Comparison of ENCODE assay signal across 8 cellular contexts in genomic region chr19:1469936-1470863, GRCh38. TPM values are rescaled to one million over a fixed set of nuclear protein-coding genes. Genes with fewer than 3 reads are reported as not detected.
A peak's percentile ranks its signal among the peaks of the same experiment; 100 is the strongest.
DNase-seq lines count a peak whose midpoint lies in the region; ATAC-seq and TF ChIP-seq lines count a peak whose summit lies in the region.

No MANE protein-coding gene starts in this region.

- DNase-seq in CD1c-positive myeloid dendritic cell (ENCODE audit: extremely low spot score) (peak; percentile 25), NCI-H1105 treated with DMSO at 0.1 percent for 48 hours (lab: John Stamatoyannopoulos, UW) (peak; percentile 81), nephron progenitor cell (peak; percentile 76), SKM-1 (lab: John Stamatoyannopoulos, UW; ENCODE audit: unreplicated experiment) (no peak)
- DNase-seq in activated CD4-positive, alpha-beta T cell treated with anti-CD3 and anti-CD28 coated beads, Interleukin-2, amount 10 ng/mL, durations not matched to agents 7 days and 5 days = peak; percentile 77
- DNase-seq in effector CD8-positive, alpha-beta T cell (lab: John Stamatoyannopoulos, UW) = peak; percentile 43

- no peaks in the 10 kb centered on the region for H3K9me3 ChIP-seq in subcutaneous abdominal adipose tissue (ENCODE audit: control insufficient read depth in 5 of 5, low read length in 5 of 5)

- H3K4me3 Mint-ChIP-seq in activated CD4-positive, alpha-beta T cell treated with anti-CD3 and anti-CD28 coated beads, Interleukin-2, amount 10 ng/mL, durations not matched to agents 7 days and 5 days = peak overlapping the region; percentile 44
- H3K4me3 Mint-ChIP-seq in nephron progenitor cell = peak overlapping the region; percentile 60

- ATAC-seq in GM21737 (IDR thresholded peaks at IDR 0.05; ENCODE audit: unreplicated experiment) = no peak

- H3K27ac ChIP-seq in subcutaneous abdominal adipose tissue (ENCODE audit: low read depth, low read length) = no peak overlapping the region

- peak overlapping the region in 3 of 5 donors; percentile 41 to 43 (median 42) for H3K9ac ChIP-seq in subcutaneous abdominal adipose tissue (ENCODE audit: low read length in 5 of 5)

- POLR2A ChIA-PET in activated CD4-positive, alpha-beta T cell treated with anti-CD3 and anti-CD28 coated beads, Interleukin-2, amount 10 ng/mL, durations not matched to agents 7 days and 5 days (lab: Charles Lee) = no interaction called here

- H3K36me3 Mint-ChIP-seq in activated CD4-positive, alpha-beta T cell treated with anti-CD3 and anti-CD28 coated beads, Interleukin-2, amount 10 ng/mL, durations not matched to agents 7 days and 5 days (ENCODE audit: low read depth) = no peaks in the 10 kb centered on the region
- no peaks in the 10 kb centered on the region for H3K36me3 Mint-ChIP-seq in nephron progenitor cell (ENCODE audit: low read depth)

- peak overlapping the region in 4 of 5 donors; percentile 44 to 59 (median 50) for H3K4me3 ChIP-seq in subcutaneous abdominal adipose tissue (ENCODE audit: low read depth in 1 of 5, low read length in 5 of 5)

- H3K9me3 Mint-ChIP-seq in activated CD4-positive, alpha-beta T cell treated with anti-CD3 and anti-CD28 coated beads, Interleukin-2, amount 10 ng/mL, durations not matched to agents 7 days and 5 days = no peaks in the 10 kb centered on the region
- H3K9me3 Mint-ChIP-seq in nephron progenitor cell = no peaks in the 10 kb centered on the region

- H3K4me1 Mint-ChIP-seq in activated CD4-positive, alpha-beta T cell treated with anti-CD3 and anti-CD28 coated beads, Interleukin-2, amount 10 ng/mL, durations not matched to agents 7 days and 5 days = peaks cover 13% of the 10 kb centered on the region
- peaks cover 7% of the 10 kb centered on the region for H3K4me1 Mint-ChIP-seq in nephron progenitor cell

- CTCF ChIA-PET in activated CD4-positive, alpha-beta T cell treated with anti-CD3 and anti-CD28 coated beads, Interleukin-2, amount 10 ng/mL, durations not matched to agents 7 days and 5 days (lab: Charles Lee) = interaction anchor here (1.5 kb wide), 1 partner anchor 15 kb away, joined by 6 read pairs; no protein-coding TSS in a partner anchor

- peaks cover 54 to 74% (median 70%) of the 10 kb centered on the region in 5 donors for H3K27me3 ChIP-seq in subcutaneous abdominal adipose tissue (ENCODE audit: control insufficient read depth in 5 of 5, insufficient read depth in 4 of 5, low read length in 5 of 5)

- peaks cover 0 to 81% (median 60%) of the 10 kb centered on the region in 5 donors for H3K4me1 ChIP-seq in subcutaneous abdominal adipose tissue (ENCODE audit: control insufficient read depth in 5 of 5, insufficient read depth in 5 of 5, low read length in 5 of 5)

- H3K36me3 ChIP-seq in subcutaneous abdominal adipose tissue (ENCODE audit: control insufficient read depth in 5 of 5, insufficient read depth in 5 of 5, low read length in 5 of 5) = peaks cover 0 to 11% (median 7%) of the 10 kb centered on the region in 5 donors

- peaks cover 14% of the 10 kb centered on the region for H3K27me3 Mint-ChIP-seq in activated CD4-positive, alpha-beta T cell treated with anti-CD3 and anti-CD28 coated beads, Interleukin-2, amount 10 ng/mL, durations not matched to agents 7 days and 5 days
- peaks cover 80% of the 10 kb centered on the region for H3K27me3 Mint-ChIP-seq in nephron progenitor cell (ENCODE audit: low read depth, poor library complexity)

- H3K27ac Mint-ChIP-seq in activated CD4-positive, alpha-beta T cell treated with anti-CD3 and anti-CD28 coated beads, Interleukin-2, amount 10 ng/mL, durations not matched to agents 7 days and 5 days = peak overlapping the region; percentile 68
- H3K27ac Mint-ChIP-seq in nephron progenitor cell = no peak overlapping the region

- TF ChIP-seq CTCF in nephron progenitor cell (IDR thresholded peaks at IDR 0.05) = no peak

RNA-seq across cellular contexts. Expression of gene C19orf25, which starts 8.8 kb away (rescaled TPM):
- total RNA-seq in activated CD4-positive, alpha-beta T cell treated with anti-CD3 and anti-CD28 coated beads, Interleukin-2, amount 10 ng/mL, durations not matched to agents 7 days and 5 days = 10 to 100 TPM; 33.2 to 40.7 TPM

RNA-seq across cellular contexts. Expression of gene PCSK4, which starts 19.9 kb away (rescaled TPM):
- total RNA-seq in activated CD4-positive, alpha-beta T cell treated with anti-CD3 and anti-CD28 coated beads, Interleukin-2, amount 10 ng/mL, durations not matched to agents 7 days and 5 days = 1 to 10 TPM; 3.8 to 4.4 TPM

RNA-seq across cellular contexts. Expression of gene APC2, which starts 20.3 kb away (rescaled TPM):
- under 1 TPM; 0.02 to 0.10 TPM for total RNA-seq in activated CD4-positive, alpha-beta T cell treated with anti-CD3 and anti-CD28 coated beads, Interleukin-2, amount 10 ng/mL, durations not matched to agents 7 days and 5 days

RNA-seq across cellular contexts. Expression of gene REEP6, which starts 20.8 kb away (rescaled TPM):
- 1 to 10 TPM; 1.6 to 1.8 TPM for total RNA-seq in activated CD4-positive, alpha-beta T cell treated with anti-CD3 and anti-CD28 coated beads, Interleukin-2, amount 10 ng/mL, durations not matched to agents 7 days and 5 days

RNA-seq across cellular contexts. Expression of gene RPS15, which starts 32.0 kb away (rescaled TPM):
- total RNA-seq in activated CD4-positive, alpha-beta T cell treated with anti-CD3 and anti-CD28 coated beads, Interleukin-2, amount 10 ng/mL, durations not matched to agents 7 days and 5 days = 1,000 to 10,000 TPM; 1,158 to 1,387 TPM
